ENCODE assay signal across 21 cellular contexts in the genomic region with DNA sequence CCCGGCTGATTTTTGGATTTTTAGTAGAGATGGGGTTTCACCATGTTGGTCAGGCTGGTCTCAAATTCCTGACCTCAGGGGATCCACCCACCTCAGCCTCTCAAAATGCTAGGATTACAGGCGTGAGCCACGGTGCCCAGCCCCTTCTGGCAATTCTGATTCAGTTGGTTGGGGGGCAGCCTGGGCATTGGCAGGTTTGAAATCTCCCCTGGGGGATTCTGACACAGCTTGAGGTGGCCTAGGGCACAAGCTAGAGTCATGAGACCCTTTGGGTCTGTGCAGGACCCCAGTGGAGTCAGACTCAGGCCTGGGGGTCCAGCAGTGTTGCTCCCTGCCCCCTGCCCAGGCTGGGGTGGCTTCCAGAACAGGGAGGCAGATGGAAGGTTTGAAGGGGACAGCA.
DNase-seq lines count a peak whose midpoint lies in the region; ATAC-seq and TF ChIP-seq lines count a peak whose summit lies in the region.
"Had no signal": no experiment of that assay in that cellular context is flagged by ENCODE, and none has a peak within 500 bp of the region (broad histone marks: within the 10 kb centered on the region; RNA-seq: fewer than 3 reads in every experiment).

No MANE protein-coding gene starts in this region.

- H3K4me1 ChIP-seq in SK-N-SH (ENCODE audit: control insufficient read depth in 1 of 2, insufficient read depth in 2 of 2, low read depth in 1 of 2, low read length in 1 of 2) (peaks cover 0 to 23% of the 10 kb centered on the region in 2 experiments; a peak in 1 of 4 replicates), SJCRH30 (peaks cover 12% of the 10 kb centered on the region; the same call in 1 of the 2 replicates)

- H3K27ac ChIP-seq in SK-N-SH (ENCODE audit: low read depth in 2 of 2, low read length in 1 of 2) (no peak overlapping the region), SJCRH30 (no peak overlapping the region)
- H3K27ac ChIP-seq: 22Rv1, BLaER1 had no signal

- peak; percentile 12 for DNase-seq in SK-N-SH
- DNase-seq in SJCRH30 = peak; percentile 35 to 48
- DNase-seq in left lobe of liver (ENCODE audit: low spot score) = peak; percentile 22
- DNase-seq in posterior vena cava (ENCODE audit: low spot score) = peak; percentile 26
- no peak for DNase-seq in ecto neural progenitor cell (ENCODE audit: low spot score)
- no peak for DNase-seq in G401 (ENCODE audit: low spot score)
- DNase-seq in central memory CD4-positive, alpha-beta T cell = no peak
- DNase-seq: ACHN, COR-L47, DMS79, Karpas-422, MV-4-11, NCI-H1105 treated with DMSO at 0.1 percent for 48 hours, NCI-H2029 treated with DMSO at 0.1 percent for 48 hours, NCI-H2171, NCI-H345, NCI-H526 treated with DMSO at 0.1 percent for 48 hours had no signal

- in situ Hi-C loops in G401 (cut with HindIII; ENCODE audit: low sequenced_read_pairs) = no loop called here

- no peaks in the 10 kb centered on the region for H3K9me2 ChIP-seq in SK-N-SH

- no peak overlapping the region for H2AFZ ChIP-seq in SK-N-SH (ENCODE audit: low read depth)

- TF ChIP-seq RAD21 in SK-N-SH (IDR thresholded peaks at IDR 0.05; ENCODE audit: low read length) = no peak

- intact Hi-C loops in posterior vena cava (cut with DNase I) = no loop called here

- H4K20me1 ChIP-seq in SK-N-SH (ENCODE audit: insufficient read depth) = no peaks in the 10 kb centered on the region
- H4K20me1 ChIP-seq: BLaER1 had no signal

- H3K79me2 ChIP-seq in SK-N-SH (ENCODE audit: insufficient read depth) = no peaks in the 10 kb centered on the region

- no peak overlapping the region for H3K9ac ChIP-seq in SK-N-SH
- H3K9ac ChIP-seq: BLaER1 had no signal

- 70% methylated on average over 2 of the region's 3 CpGs for WGBS in SK-N-SH (ENCODE audit: low lambda C conversion rate)

- H3K4me3 ChIP-seq in SK-N-SH (ENCODE audit: low read depth in 2 of 2, low read length in 1 of 2) = no peak overlapping the region
- peak overlapping the region; percentile 6; the same call in 1 of the 2 replicates for H3K4me3 ChIP-seq in SJCRH30
- H3K4me3 ChIP-seq: BLaER1 had no signal

- no peak for TF ChIP-seq CTCF in SK-N-SH (IDR thresholded peaks at IDR 0.05)

- H3K27me3 ChIP-seq in SK-N-SH (ENCODE audit: insufficient read depth) (no peaks in the 10 kb centered on the region), SJCRH30 (no peaks in the 10 kb centered on the region)
- H3K27me3 ChIP-seq: BLaER1 had no signal

- H3K4me2 ChIP-seq in SK-N-SH = no peak overlapping the region
- H3K4me2 ChIP-seq: BLaER1 had no signal

- no peaks in the 10 kb centered on the region for H3K36me3 ChIP-seq in SK-N-SH (replicated peaks in 1 of 2; ENCODE audit: control insufficient read depth in 1 of 2, insufficient read depth in 2 of 2, low read length in 1 of 2)
- H3K36me3 ChIP-seq in SJCRH30 = no peaks in the 10 kb centered on the region
- H3K36me3 ChIP-seq: BLaER1 had no signal

- CTCF ChIA-PET in SK-N-SH (lab: Yijun Ruan, JAX) = no interaction called here

- POLR2A ChIA-PET in SK-N-SH (lab: Yijun Ruan, JAX) = no interaction called here

- H3K9me3 ChIP-seq in SK-N-SH (no peaks in the 10 kb centered on the region), SJCRH30 (replicated peaks) (no peaks in the 10 kb centered on the region)
- H3K9me3 ChIP-seq: BLaER1 had no signal

- H3F3A ChIP-seq in SK-N-SH (replicated peaks; ENCODE audit: insufficient read depth) = no peaks in the 10 kb centered on the region

- no peak for TF ChIP-seq EP300 in SK-N-SH (IDR thresholded peaks at IDR 0.05; ENCODE audit: borderline replicate concordance in 1 of 2, low read depth in 1 of 2, low read length in 1 of 2)

- no peak for ATAC-seq in SK-N-SH treated with all-trans-retinoic acid at 6 μM for 48 hours
- ATAC-seq in left lobe of liver = no peak
- ATAC-seq: Right ventricle myocardium inferior had no signal

TF ChIP-seq in SK-N-SH, 30 proteins besides CTCF, POLR2A, EP300 and RAD21 (continues in another document):
- TF ChIP-seq EZH2phosphoT487 (IDR thresholded peaks at IDR 0.05; ENCODE audit: borderline replicate concordance, low read depth) (no peak), CHD2 (IDR thresholded peaks at IDR 0.05; ENCODE audit: low read length, partially characterized antibody) (no peak), FOXM1 (IDR thresholded peaks at IDR 0.05; ENCODE audit: low read depth) (no peak), SMC3 (IDR thresholded peaks at IDR 0.05; ENCODE audit: low read depth, low read length) (no peak), RXRA (IDR thresholded peaks at IDR 0.05; ENCODE audit: borderline replicate concordance, low read depth) (no peak), SIN3A (IDR thresholded peaks at IDR 0.05; ENCODE audit: borderline replicate concordance, low read depth, low read length) (no peak), MXI1 (IDR thresholded peaks at IDR 0.05; ENCODE audit: low read depth, low read length) (no peak)
- TF ChIP-seq, protein P1, sequence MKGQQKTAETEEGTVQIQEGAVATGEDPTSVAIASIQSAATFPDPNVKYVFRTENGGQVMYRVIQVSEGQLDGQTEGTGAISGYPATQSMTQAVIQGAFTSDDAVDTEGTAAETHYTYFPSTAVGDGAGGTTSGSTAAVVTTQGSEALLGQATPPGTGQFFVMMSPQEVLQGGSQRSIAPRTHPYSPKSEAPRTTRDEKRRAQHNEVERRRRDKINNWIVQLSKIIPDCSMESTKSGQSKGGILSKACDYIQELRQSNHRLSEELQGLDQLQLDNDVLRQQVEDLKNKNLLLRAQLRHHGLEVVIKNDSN (IDR thresholded peaks at IDR 0.05; ENCODE audit: borderline replicate concordance, low read depth) = no peak
- TF ChIP-seq, protein P2, sequence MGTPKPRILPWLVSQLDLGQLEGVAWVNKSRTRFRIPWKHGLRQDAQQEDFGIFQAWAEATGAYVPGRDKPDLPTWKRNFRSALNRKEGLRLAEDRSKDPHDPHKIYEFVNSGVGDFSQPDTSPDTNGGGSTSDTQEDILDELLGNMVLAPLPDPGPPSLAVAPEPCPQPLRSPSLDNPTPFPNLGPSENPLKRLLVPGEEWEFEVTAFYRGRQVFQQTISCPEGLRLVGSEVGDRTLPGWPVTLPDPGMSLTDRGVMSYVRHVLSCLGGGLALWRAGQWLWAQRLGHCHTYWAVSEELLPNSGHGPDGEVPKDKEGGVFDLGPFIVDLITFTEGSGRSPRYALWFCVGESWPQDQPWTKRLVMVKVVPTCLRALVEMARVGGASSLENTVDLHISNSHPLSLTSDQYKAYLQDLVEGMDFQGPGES (IDR thresholded peaks at IDR 0.05; ENCODE audit: low read depth, low read length) = no peak

TF ChIP-seq in SK-N-SH treated with all-trans-retinoic acid at 6 μM for 48 hours, 23 proteins besides CTCF, POLR2A, EP300 and RAD21:
- no peak for TF ChIP-seq ZNF565 (CRISPR knock-in tag; conservative IDR thresholded peaks at IDR 0.05; ENCODE audit: low read depth)
- no peak for TF ChIP-seq ESRRG (CRISPR knock-in tag; IDR thresholded peaks at IDR 0.05)
- no peak for TF ChIP-seq ZFP3 (CRISPR knock-in tag; IDR thresholded peaks at IDR 0.05)
- no peak for TF ChIP-seq PPARA (CRISPR knock-in tag; IDR thresholded peaks at IDR 0.05; ENCODE audit: borderline replicate concordance)

Comparison
In these comparisons a context has a peak if more than half of its experiments do, and no peak if none do; other contexts are left out.
1. DNase-seq: peak in SK-N-SH (single experiment), SJCRH30 (2 of 2), left lobe of liver (single experiment) and posterior vena cava (single experiment); none in ecto neural progenitor cell (single experiment), G401 (single experiment) and central memory CD4-positive, alpha-beta T cell (single experiment).